Comparison of ENCODE assay signal across 8 cellular contexts in the genomic region with DNA sequence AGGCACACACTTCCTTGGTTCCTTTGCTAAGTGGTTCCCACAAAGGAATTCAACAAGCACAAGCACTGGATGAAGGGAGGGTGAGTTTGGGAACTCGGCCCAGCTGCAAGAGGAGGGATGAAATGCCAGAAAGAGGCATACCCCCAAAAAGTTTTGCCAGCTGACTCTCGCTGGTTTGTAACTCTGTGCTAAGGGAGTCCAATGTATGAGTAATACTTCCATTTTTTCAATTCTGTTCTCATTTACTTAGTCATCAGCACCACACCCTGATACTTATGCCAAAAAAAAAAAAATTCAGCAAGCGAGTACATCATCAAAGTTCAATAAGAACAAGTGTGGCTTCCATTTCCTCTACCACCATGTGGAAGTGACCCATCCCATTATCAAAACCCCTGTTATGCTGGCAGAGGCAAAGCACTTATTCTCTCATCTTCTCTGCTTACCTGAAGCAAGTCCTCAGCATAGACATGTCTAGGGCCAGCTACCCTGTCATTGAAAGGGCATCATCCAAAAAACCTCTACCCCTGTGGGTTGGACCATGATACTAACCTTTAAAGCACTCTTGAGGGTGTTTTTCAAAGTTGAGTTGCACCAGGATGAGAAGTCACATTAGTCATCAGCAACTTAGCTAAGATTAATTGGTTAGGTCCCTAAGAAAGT. TPM values are rescaled to one million over a fixed set of nuclear protein-coding genes. Genes with fewer than 3 reads are reported as not detected.
DNase-seq lines count a peak whose midpoint lies in the region; ATAC-seq and TF ChIP-seq lines count a peak whose summit lies in the region.

No MANE protein-coding gene starts in this region.

- H3K27me3 ChIP-seq in aorta (ENCODE audit: control insufficient read depth in 1 of 2, insufficient read depth in 2 of 2, low read length in 1 of 2): no peaks in the 10 kb centered on the region

- no peaks in the 10 kb centered on the region for H3K9me3 Mint-ChIP-seq in natural killer cell treated with Interleukin-12 subunit alpha and Interleukin-12 subunit beta and Interleukin-15 and Interleukin-18, amount 100 ng/mL, for 72 hours
- H3K9me3 Mint-ChIP-seq in natural killer cell: no peaks in the 10 kb centered on the region
- no peaks in the 10 kb centered on the region for H3K9me3 Mint-ChIP-seq in activated T-helper 1 cell treated with anti-CD3 and anti-CD28 coated beads, Interleukin-12 subunit alpha, Interleukin-12 subunit beta, Interleukin-2, Interleukin-4 antibody, amounts not matched to agents 30 ng/mL and 10 ng/mL and 1 ng/mL, durations not matched to agents 14 hours and 24 hours and 36 hours

- peak overlapping the region; percentile 72 for H3K4me3 Mint-ChIP-seq in natural killer cell treated with Interleukin-12 subunit alpha and Interleukin-12 subunit beta and Interleukin-15 and Interleukin-18, amount 100 ng/mL, for 72 hours
- no peak overlapping the region for H3K4me3 Mint-ChIP-seq in natural killer cell
- peak overlapping the region; percentile 35 for H3K4me3 Mint-ChIP-seq in activated T-helper 1 cell treated with anti-CD3 and anti-CD28 coated beads, Interleukin-12 subunit alpha, Interleukin-12 subunit beta, Interleukin-2, Interleukin-4 antibody, amounts not matched to agents 30 ng/mL and 10 ng/mL and 1 ng/mL, durations not matched to agents 14 hours and 24 hours and 36 hours

- H3K27ac Mint-ChIP-seq in natural killer cell treated with Interleukin-12 subunit alpha and Interleukin-12 subunit beta and Interleukin-15 and Interleukin-18, amount 100 ng/mL, for 72 hours: peak overlapping the region in 1 of 2 donors; percentile 75
- H3K27ac Mint-ChIP-seq in natural killer cell: peak overlapping the region in 1 of 2 donors; percentile 9
- H3K27ac Mint-ChIP-seq in activated T-helper 1 cell treated with anti-CD3 and anti-CD28 coated beads, Interleukin-12 subunit alpha, Interleukin-12 subunit beta, Interleukin-2, Interleukin-4 antibody, amounts not matched to agents 30 ng/mL and 10 ng/mL and 1 ng/mL, durations not matched to agents 14 hours and 24 hours and 36 hours: peak overlapping the region; percentile 80

- TF ChIP-seq CTCF in natural killer cell (IDR thresholded peaks at IDR 0.05): no peak

- no peaks in the 10 kb centered on the region for H3K36me3 Mint-ChIP-seq in natural killer cell treated with Interleukin-12 subunit alpha and Interleukin-12 subunit beta and Interleukin-15 and Interleukin-18, amount 100 ng/mL, for 72 hours
- no peaks in the 10 kb centered on the region for H3K36me3 Mint-ChIP-seq in natural killer cell
- peaks cover 3% of the 10 kb centered on the region for H3K36me3 Mint-ChIP-seq in activated T-helper 1 cell treated with anti-CD3 and anti-CD28 coated beads, Interleukin-12 subunit alpha, Interleukin-12 subunit beta, Interleukin-2, Interleukin-4 antibody, amounts not matched to agents 30 ng/mL and 10 ng/mL and 1 ng/mL, durations not matched to agents 14 hours and 24 hours and 36 hours (ENCODE audit: low read depth)

- 0 to 4% methylated on average over 3 of the region's 3 CpGs for WGBS in aorta, 2 donors

- peak; percentile 54 to 79 for ATAC-seq in natural killer cell treated with Interleukin-12 subunit alpha and Interleukin-12 subunit beta and Interleukin-15 and Interleukin-18, amount 100 ng/mL, for 72 hours
- ATAC-seq in natural killer cell (no peak), left cardiac atrium (peak; percentile 49 to 94), aorta (ENCODE audit: low FRiP score) (peak; percentile 87), GM21825 (IDR thresholded peaks at IDR 0.05; ENCODE audit: unreplicated experiment) (no peak)

- DNase-seq in natural killer cell treated with Interleukin-12 subunit alpha and Interleukin-12 subunit beta and Interleukin-15 and Interleukin-18, amount 100 ng/mL, for 72 hours (ENCODE audit: low spot score): no peak
- DNase-seq in natural killer cell (no peak), left cardiac atrium (peak; percentile 64), aorta (peak; percentile 76 to 77), KG1 (lab: John Stamatoyannopoulos, UW) (no peak), OCI-M1 (lab: John Stamatoyannopoulos, UW) (no peak)
- DNase-seq in activated T-helper 1 cell treated with anti-CD3 and anti-CD28 coated beads, Interleukin-12 subunit alpha, Interleukin-12 subunit beta, Interleukin-2, Interleukin-4 antibody, amounts not matched to agents 30 ng/mL and 10 ng/mL and 1 ng/mL, durations not matched to agents 14 hours and 24 hours and 36 hours (ENCODE audit: low spot score): no peak

- H3K36me3 ChIP-seq in aorta (ENCODE audit: control insufficient read depth in 1 of 2, insufficient read depth in 2 of 2, low read length in 1 of 2): no peaks in the 10 kb centered on the region

- peak overlapping the region in 1 of 2 donors; percentile 63 for H3K27ac ChIP-seq in aorta (ENCODE audit: low read depth in 1 of 2, low read length in 2 of 2)

- H3K27me3 Mint-ChIP-seq in natural killer cell treated with Interleukin-12 subunit alpha and Interleukin-12 subunit beta and Interleukin-15 and Interleukin-18, amount 100 ng/mL, for 72 hours: peaks cover 5 to 26% of the 10 kb centered on the region in 2 donors
- peaks cover 7 to 28% of the 10 kb centered on the region in 2 donors for H3K27me3 Mint-ChIP-seq in natural killer cell (ENCODE audit: low read depth in 2 of 2)
- H3K27me3 Mint-ChIP-seq in activated T-helper 1 cell treated with anti-CD3 and anti-CD28 coated beads, Interleukin-12 subunit alpha, Interleukin-12 subunit beta, Interleukin-2, Interleukin-4 antibody, amounts not matched to agents 30 ng/mL and 10 ng/mL and 1 ng/mL, durations not matched to agents 14 hours and 24 hours and 36 hours (ENCODE audit: insufficient read depth): peaks cover 9% of the 10 kb centered on the region

- H3K4me3 ChIP-seq in aorta (ENCODE audit: low read length in 2 of 2): no peak overlapping the region

- H3K4me1 Mint-ChIP-seq in natural killer cell treated with Interleukin-12 subunit alpha and Interleukin-12 subunit beta and Interleukin-15 and Interleukin-18, amount 100 ng/mL, for 72 hours (ENCODE audit: low read depth in 2 of 2): peaks cover 21 to 30% of the 10 kb centered on the region in 2 donors
- peaks cover 0 to 9% of the 10 kb centered on the region in 2 donors for H3K4me1 Mint-ChIP-seq in natural killer cell
- peaks cover 52% of the 10 kb centered on the region for H3K4me1 Mint-ChIP-seq in activated T-helper 1 cell treated with anti-CD3 and anti-CD28 coated beads, Interleukin-12 subunit alpha, Interleukin-12 subunit beta, Interleukin-2, Interleukin-4 antibody, amounts not matched to agents 30 ng/mL and 10 ng/mL and 1 ng/mL, durations not matched to agents 14 hours and 24 hours and 36 hours (ENCODE audit: low read depth)

- intact Hi-C loops in natural killer cell (cut with micrococcal nuclease) (no loop called here), left cardiac atrium (cut with DNase I) (no loop called here), aorta (cut with DNase I) (no loop called here)
- intact Hi-C loops in activated T-helper 1 cell treated with anti-CD3 and anti-CD28 coated beads, Interleukin-12 subunit alpha, Interleukin-12 subunit beta, Interleukin-2, Interleukin-4 antibody, amounts not matched to agents 30 ng/mL and 10 ng/mL and 1 ng/mL, durations not matched to agents 14 hours and 24 hours and 36 hours (cut with micrococcal nuclease): loop anchor here (1.0 kb wide), 1 partner anchor 34 kb away; no protein-coding TSS in a partner anchor

- peaks cover 6 to 14% of the 10 kb centered on the region in 2 donors for H3K4me1 ChIP-seq in aorta (ENCODE audit: control insufficient read depth in 1 of 2, insufficient read depth in 2 of 2, low read length in 2 of 2)

- H3K9me3 ChIP-seq in aorta (ENCODE audit: control insufficient read depth, low read length): no peaks in the 10 kb centered on the region

RNA-seq across cellular contexts. Expression of a gene that starts 6.9 kb away (rescaled TPM):
- 10 to 100 TPM; 47.1 to 67.4 TPM for total RNA-seq in natural killer cell treated with Interleukin-12 subunit alpha and Interleukin-12 subunit beta and Interleukin-15 and Interleukin-18, amount 100 ng/mL, for 72 hours
- total RNA-seq in natural killer cell (10 to 100 TPM; 30.1 to 44.8 (median 34.1) TPM), left cardiac atrium (10 to 100 TPM; 36.6 to 37.1 TPM), aorta (10 to 100 TPM; 61.1 to 69.3 TPM)
- total RNA-seq in activated T-helper 1 cell treated with anti-CD3 and anti-CD28 coated beads, Interleukin-12 subunit alpha, Interleukin-12 subunit beta, Interleukin-2, Interleukin-4 antibody, amounts not matched to agents 30 ng/mL and 10 ng/mL and 1 ng/mL, durations not matched to agents 14 hours and 24 hours and 36 hours: 36.8 and 45.7 TPM in 2 replicates
- 10 to 100 TPM; 21.0 to 23.8 TPM for polyA plus RNA-seq in aorta

Comparison
In these comparisons a context has a peak if more than half of its experiments do, and no peak if none do; other contexts are left out.
1. ATAC-seq: peak in natural killer cell treated with Interleukin-12 subunit alpha and Interleukin-12 subunit beta and Interleukin-15 and Interleukin-18, amount 100 ng/mL, for 72 hours (2 of 2), left cardiac atrium (2 of 2) and aorta (single experiment); none in natural killer cell (0 of 3) and GM21825 (single experiment).
2. DNase-seq: peak in left cardiac atrium (single experiment) and aorta (2 of 2); none in natural killer cell treated with Interleukin-12 subunit alpha and Interleukin-12 subunit beta and Interleukin-15 and Interleukin-18, amount 100 ng/mL, for 72 hours (single experiment), natural killer cell (single experiment), activated T-helper 1 cell treated with anti-CD3 and anti-CD28 coated beads, Interleukin-12 subunit alpha, Interleukin-12 subunit beta, Interleukin-2, Interleukin-4 antibody, amounts not matched to agents 30 ng/mL and 10 ng/mL and 1 ng/mL, durations not matched to agents 14 hours and 24 hours and 36 hours (single experiment), KG1 (single experiment) and OCI-M1 (single experiment).